1 cellular context compared by ENCODE assay signal in genomic region chr17:81927653-81928496, GRCh38.
A peak's percentile ranks its signal among the peaks of the same experiment; 100 is the strongest.
TF ChIP-seq lines count a peak whose summit lies in the region.

MAFG (minus strand) TSS chr17:81927735; CDS start chr17:81923185, 4,550 bp downstream.

TF ChIP-seq in SK-N-SH treated with all-trans-retinoic acid at 6 μM for 48 hours, 23 proteins besides CTCF, POLR2A, EP300 and RAD21 (continued from another document):
- no peak for TF ChIP-seq CSRNP3 (CRISPR knock-in tag; IDR thresholded peaks at IDR 0.05)
- no peak for TF ChIP-seq ZNF565 (CRISPR knock-in tag; conservative IDR thresholded peaks at IDR 0.05; ENCODE audit: low read depth)
- no peak for TF ChIP-seq TOX (CRISPR knock-in tag; IDR thresholded peaks at IDR 0.05; ENCODE audit: borderline replicate concordance)
- TF ChIP-seq CSDC2 (CRISPR knock-in tag; IDR thresholded peaks at IDR 0.05), result peak; percentile 69; the same call in 1 of the 2 replicates
- no peak for TF ChIP-seq ARNTL (CRISPR knock-in tag; IDR thresholded peaks at IDR 0.05; ENCODE audit: borderline replicate concordance, low read depth)
- no peak for TF ChIP-seq OSR1 (CRISPR knock-in tag; IDR thresholded peaks at IDR 0.05)
